Comparison of ENCODE assay signal across 22 cellular contexts in genomic region chr9:134712922-134713321, GRCh38.
DNase-seq lines count a peak whose midpoint lies in the region; ATAC-seq and TF ChIP-seq lines count a peak whose summit lies in the region.
"Had no signal": no experiment of that assay in that cellular context is flagged by ENCODE, and none has a peak within 500 bp of the region (broad histone marks: within the 10 kb centered on the region; RNA-seq: fewer than 3 reads in every experiment).

No MANE protein-coding gene starts in this region.

- H3K4me1 Mint-ChIP-seq in chondrocyte (ENCODE audit: low read depth): peaks cover 53% of the 10 kb centered on the region
- no peaks in the 10 kb centered on the region for H3K4me1 Mint-ChIP-seq in stimulated activated memory B cell treated with anti-CD40 and anti-IgM and Interleukin-4, amounts not matched to agents 10 μg/mL and 1 μg/mL and 100 μg/mL, for 72 hours

- H3K27me3 Mint-ChIP-seq in chondrocyte (ENCODE audit: low read depth): no peaks in the 10 kb centered on the region
- peaks cover 14% of the 10 kb centered on the region for H3K27me3 Mint-ChIP-seq in stimulated activated memory B cell treated with anti-CD40 and anti-IgM and Interleukin-4, amounts not matched to agents 10 μg/mL and 1 μg/mL and 100 μg/mL, for 72 hours

- H3K4me3 ChIP-seq in muscle layer of colon (ENCODE audit: low read depth in 1 of 2, low read length in 2 of 2): no peak overlapping the region
- no peak overlapping the region for H3K4me3 ChIP-seq in suprapubic skin
- H3K4me3 ChIP-seq: tibial nerve had no signal

- H3K4me3 Mint-ChIP-seq in chondrocyte (ENCODE audit: unreplicated experiment): no peak overlapping the region
- no peak overlapping the region for H3K4me3 Mint-ChIP-seq in stimulated activated memory B cell treated with anti-CD40 and anti-IgM and Interleukin-4, amounts not matched to agents 10 μg/mL and 1 μg/mL and 100 μg/mL, for 72 hours
- H3K4me3 Mint-ChIP-seq: nephron had no signal

- H3K9me3 Mint-ChIP-seq in chondrocyte (ENCODE audit: low read depth): no peaks in the 10 kb centered on the region
- H3K9me3 Mint-ChIP-seq in stimulated activated memory B cell treated with anti-CD40 and anti-IgM and Interleukin-4, amounts not matched to agents 10 μg/mL and 1 μg/mL and 100 μg/mL, for 72 hours: peaks cover 15% of the 10 kb centered on the region

- H3K27ac ChIP-seq in muscle layer of colon (ENCODE audit: low read depth, low read length) (peak overlapping the region; percentile 78), suprapubic skin (no peak overlapping the region)
- H3K27ac ChIP-seq: epithelial cell of prostate had no signal

- H3K36me3 ChIP-seq in muscle layer of colon (ENCODE audit: insufficient read depth, low read length): peaks cover 8% of the 10 kb centered on the region
- H3K36me3 ChIP-seq in suprapubic skin: peaks cover 3% of the 10 kb centered on the region

- peaks cover 51% of the 10 kb centered on the region for H3K36me3 Mint-ChIP-seq in chondrocyte (ENCODE audit: low read depth)
- H3K36me3 Mint-ChIP-seq in stimulated activated memory B cell treated with anti-CD40 and anti-IgM and Interleukin-4, amounts not matched to agents 10 μg/mL and 1 μg/mL and 100 μg/mL, for 72 hours: no peaks in the 10 kb centered on the region

- H3K9me3 ChIP-seq in muscle layer of colon (ENCODE audit: low read length) (no peaks in the 10 kb centered on the region), suprapubic skin (no peaks in the 10 kb centered on the region)
- H3K9me3 ChIP-seq: tibial nerve had no signal

- DNase-seq in NCI-H69 (lab: John Stamatoyannopoulos, UW) (peak; percentile 53), chondrocyte (ENCODE audit: low spot score) (no peak), LoVo (ENCODE audit: low spot score) (no peak), suprapubic skin (ENCODE audit: low spot score in 2 of 2) (no peak)
- DNase-seq: activated CD4-positive, alpha-beta T cell treated with anti-CD3 and anti-CD28 coated beads, Interleukin-2, amount 50 U/mL, for 4 hours; activated naive CD4-positive, alpha-beta T cell treated with anti-CD3 and anti-CD28 coated beads, Interleukin-2, amount 50 U/mL, for 16 hours; AML-193; dermis blood vessel endothelial cell; EL; foreskin melanocyte; Karpas-422; mammary epithelial cell; NCI-H1092; NCI-H2081; NCI-H510A; T-helper 1 cell had no signal

- H3K4me1 ChIP-seq in muscle layer of colon (ENCODE audit: insufficient read depth, low read length) (peaks cover 54% of the 10 kb centered on the region), suprapubic skin (peaks cover 10% of the 10 kb centered on the region)

- 74% methylated on average over 7 of the region's 10 CpGs for WGBS in suprapubic skin

- no peak for TF ChIP-seq POLR2A in suprapubic skin (IDR thresholded peaks at IDR 0.05)

- H3K27me3 ChIP-seq in muscle layer of colon (ENCODE audit: control insufficient read depth in 1 of 2, insufficient read depth in 2 of 2, low read length in 2 of 2): no peaks in the 10 kb centered on the region
- H3K27me3 ChIP-seq in suprapubic skin: peaks cover 20% of the 10 kb centered on the region
- H3K27me3 ChIP-seq: tibial nerve had no signal

- no peak for TF ChIP-seq EP300 in suprapubic skin (IDR thresholded peaks at IDR 0.05)

- no peak for ATAC-seq in stimulated activated memory B cell treated with anti-CD40 and anti-IgM and Interleukin-4, amounts not matched to agents 10 μg/mL and 1 μg/mL and 100 μg/mL, for 72 hours
- no peak for ATAC-seq in HG03520 (IDR thresholded peaks at IDR 0.05; ENCODE audit: unreplicated experiment)

- H3K9ac ChIP-seq in muscle layer of colon (ENCODE audit: low read length): peak overlapping the region; percentile 2

- TF ChIP-seq CTCF in chondrocyte (IDR thresholded peaks at IDR 0.05): no peak
- no peak for TF ChIP-seq CTCF in suprapubic skin (IDR thresholded peaks at IDR 0.05)

- peak overlapping the region; percentile 49 for H3K27ac Mint-ChIP-seq in chondrocyte (ENCODE audit: unreplicated experiment)
- peak overlapping the region; percentile 26 for H3K27ac Mint-ChIP-seq in stimulated activated memory B cell treated with anti-CD40 and anti-IgM and Interleukin-4, amounts not matched to agents 10 μg/mL and 1 μg/mL and 100 μg/mL, for 72 hours
